In the genomic region with DNA sequence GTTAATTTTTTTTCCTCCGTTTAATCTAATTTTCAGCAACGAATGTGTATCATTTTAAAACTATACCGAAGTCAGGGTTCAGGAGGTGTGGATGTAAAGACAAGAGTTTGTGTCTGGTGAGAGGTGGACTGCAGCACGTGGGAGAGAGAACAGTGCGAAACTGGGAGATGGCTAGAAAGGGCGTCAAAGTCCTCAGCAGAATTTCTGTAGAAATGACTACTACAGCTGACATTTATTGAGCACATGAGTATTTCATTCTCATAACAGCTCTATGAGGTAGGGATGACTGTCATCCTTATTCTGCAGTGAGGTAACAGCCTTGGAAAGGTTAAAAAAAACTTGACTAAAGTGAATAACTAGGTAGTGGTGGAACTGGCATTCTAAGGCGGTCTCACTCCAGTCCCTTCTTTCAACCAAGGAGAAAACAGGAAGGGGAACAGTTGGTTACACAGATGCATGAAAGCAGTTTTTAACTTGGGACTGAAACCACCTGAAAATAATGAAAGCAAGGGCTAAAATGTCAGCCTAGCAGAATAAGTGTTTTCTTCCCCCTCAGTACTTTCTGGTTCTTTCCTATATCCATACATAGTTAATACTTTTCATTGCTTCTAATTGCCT, we compare ENCODE assay signal across 8 cellular contexts. TPM values are rescaled to one million over a fixed set of nuclear protein-coding genes. Genes with fewer than 3 reads are reported as not detected.
DNase-seq lines count a peak whose midpoint lies in the region; ATAC-seq and TF ChIP-seq lines count a peak whose summit lies in the region.

No MANE protein-coding gene starts in this region.

- H3K4me1 ChIP-seq in neuron (ENCODE audit: insufficient read depth, low read length) = peaks cover 10% of the 10 kb centered on the region

- peak overlapping the region; percentile 74 for H3K4me3 ChIP-seq in GM12865 (ENCODE audit: low read depth, low read length)
- peak overlapping the region; percentile 36 to 97 (median 83) for H3K4me3 ChIP-seq in dorsolateral prefrontal cortex
- H3K4me3 ChIP-seq in neuron (ENCODE audit: low read length) = peak overlapping the region; percentile 85

- H2AFZ ChIP-seq in neuron (ENCODE audit: low read depth, low read length) = peak overlapping the region; percentile 92

- peak; percentile 79 for DNase-seq in GM12865 (ENCODE audit: low read depth)
- DNase-seq in SW480 (ENCODE audit: low spot score) = peak; percentile 18
- no peak for DNase-seq in dorsolateral prefrontal cortex
- no peak for DNase-seq in OCI-M2 (lab: John Stamatoyannopoulos, UW; ENCODE audit: unreplicated experiment)
- no peak for DNase-seq in SHP77 (lab: John Stamatoyannopoulos, UW)
- no peak for DNase-seq in D341Med (ENCODE audit: low spot score)

- intact Hi-C loops in dorsolateral prefrontal cortex (cut with DNase I) = loop anchor here (2.0 to 10.0 kb wide), 4 partner anchors 63 to 305 kb away; a partner anchor contains a TSS

- H3K9me3 ChIP-seq in neuron (ENCODE audit: low read length) = no peaks in the 10 kb centered on the region

- TF ChIP-seq CTCF in GM12865 (IDR thresholded peaks at IDR 0.05; ENCODE audit: insufficient read depth, low read depth, low read length, missing control alignments) (no peak), dorsolateral prefrontal cortex (IDR thresholded peaks at IDR 0.05 in 54 of 56, conservative IDR thresholded peaks at IDR 0.05 in 2 of 56; ENCODE audit: low read depth in 1 of 56, partially characterized antibody in 56 of 56) (no peak)

- H3K27ac ChIP-seq in dorsolateral prefrontal cortex = peak overlapping the region in 49 of 59 donors; percentile 18 to 96 (median 89)

- no peaks in the 10 kb centered on the region for H3K27me3 ChIP-seq in dorsolateral prefrontal cortex
- H3K27me3 ChIP-seq in neuron (ENCODE audit: insufficient read depth, low read length) = no peaks in the 10 kb centered on the region

- no peaks in the 10 kb centered on the region for H3K36me3 ChIP-seq in neuron (ENCODE audit: insufficient read depth, low read length)

- ATAC-seq in HG02852 (IDR thresholded peaks at IDR 0.05; ENCODE audit: unreplicated experiment) = peak; percentile 34

RNA-seq across cellular contexts. Expression of a gene that starts 0.6 kb away (rescaled TPM):
- 10 to 100 TPM in 45 of 120 experiments, 1 to 10 TPM in 75; 4.6 to 20.2 (median 9.3) TPM for total RNA-seq in dorsolateral prefrontal cortex

Comparison
In these comparisons a context has a peak if more than half of its experiments do, and no peak if none do; other contexts are left out.
1. DNase-seq: peak in GM12865 (single experiment) and SW480 (single experiment); none in dorsolateral prefrontal cortex (0 of 10), OCI-M2 (single experiment), SHP77 (0 of 2) and D341Med (single experiment).
2. Peak in every context shown above with its lines, with median percentiles within 50 percentile points of each other: H3K4me3 ChIP-seq.